In genomic region chr19:36837525-36837901, GRCh38 we compare ENCODE assay signal across 8 cellular contexts. TPM values are rescaled to one million over a fixed set of nuclear protein-coding genes. Genes with fewer than 3 reads are reported as not detected.
DNase-seq lines count a peak whose midpoint lies in the region; ATAC-seq and TF ChIP-seq lines count a peak whose summit lies in the region.

No MANE protein-coding gene starts in this region.

- H3K36me3 Mint-ChIP-seq in GM23338 (ENCODE audit: low read depth), result peaks cover 43% of the 10 kb centered on the region

- peak overlapping the region; percentile 94 for H3K4me2 ChIP-seq in GM23338

- TF ChIP-seq CTCF in GM23338 (conservative IDR thresholded peaks at IDR 0.05; ENCODE audit: low read depth in 2 of 2), result no peak
- no peak for TF ChIP-seq CTCF in adrenal gland (IDR thresholded peaks at IDR 0.05)
- TF ChIP-seq CTCF in stomach (IDR thresholded peaks at IDR 0.05), result no peak

- peak overlapping the region; percentile 54 for H2AFZ ChIP-seq in GM23338

- peak; percentile 3; the same call in 2 of the 3 replicates for ATAC-seq in GM23338

- no peak for TF ChIP-seq POLR2A in adrenal gland (IDR thresholded peaks at IDR 0.05)
- TF ChIP-seq POLR2A in stomach (IDR thresholded peaks at IDR 0.05), result no peak

- TF ChIP-seq EP300 in stomach (IDR thresholded peaks at IDR 0.05), result no peak

- H3K4me3 ChIP-seq in GM23338 (peak overlapping the region; percentile 78), adrenal gland (peak overlapping the region in 3 of 4 donors; percentile 66 to 78 (median 73)), stomach (peak overlapping the region; percentile 74 to 80 (median 76))

- no peaks in the 10 kb centered on the region for H3K4me1 ChIP-seq in GM23338 (ENCODE audit: insufficient read depth)
- H3K4me1 ChIP-seq in adrenal gland (replicated peaks in 1 of 2), result peaks cover 0 to 15% of the 10 kb centered on the region in 2 donors
- H3K4me1 ChIP-seq in stomach, result peaks cover 9 to 29% (median 23%) of the 10 kb centered on the region in 4 donors

- H3K27me3 ChIP-seq in GM23338 (ENCODE audit: insufficient read depth), result no peaks in the 10 kb centered on the region
- no peaks in the 10 kb centered on the region for H3K27me3 ChIP-seq in adrenal gland
- no peaks in the 10 kb centered on the region for H3K27me3 ChIP-seq in stomach

- peaks cover 22% of the 10 kb centered on the region for H3K9me3 Mint-ChIP-seq in GM23338

- no peak overlapping the region for H3K27ac Mint-ChIP-seq in GM23338

- DNase-seq in GM23338 (ENCODE audit: low spot score) (peak; percentile 5), adrenal gland (peak in 3 of 7 donors; percentile 19 to 33 (median 23)), iris pigment epithelial cell (ENCODE audit: low read depth) (peak; percentile 70), stomach (no peak), NAMALWA (ENCODE audit: low spot score) (no peak), NCI-H2107 (lab: John Stamatoyannopoulos, UW) (no peak), NCI-H748 (lab: John Stamatoyannopoulos, UW; ENCODE audit: unreplicated experiment) (no peak), NCI-H524 treated with DMSO at 0.1 percent for 48 hours (lab: John Stamatoyannopoulos, UW) (no peak)

- H3F3A ChIP-seq in GM23338 (replicated peaks; ENCODE audit: low read depth), result no peaks in the 10 kb centered on the region

- H3K36me3 ChIP-seq in GM23338 (ENCODE audit: insufficient read depth) (peaks cover 12% of the 10 kb centered on the region; the same call in 1 of the 2 replicates), adrenal gland (replicated peaks in 1 of 2) (peaks cover 0 to under 1% of the 10 kb centered on the region in 2 donors), stomach (peaks cover 8 to 34% (median 20%) of the 10 kb centered on the region in 4 donors)

- H3K27me3 Mint-ChIP-seq in GM23338 (ENCODE audit: insufficient read depth, low read depth, poor library complexity), result peaks cover 1% of the 10 kb centered on the region

- peaks cover 48% of the 10 kb centered on the region for H3K79me2 ChIP-seq in GM23338 (replicated peaks; ENCODE audit: insufficient read depth)

- no peaks in the 10 kb centered on the region for H4K20me1 ChIP-seq in GM23338 (replicated peaks; ENCODE audit: insufficient read depth)

- intact Hi-C loops in adrenal gland (cut with DNase I) (no loop called here), stomach (cut with DNase I; ENCODE audit: low total_unique reads) (loop anchor here (10.0 kb wide), 1 partner anchor 63 kb away; the partner anchor contains the start of gene ZNF850)

- H3K9me3 ChIP-seq in adrenal gland (replicated peaks in 1 of 3), result peaks cover 3 to 23% (median 4%) of the 10 kb centered on the region in 3 donors
- H3K9me3 ChIP-seq in stomach, result peaks cover 18 to 56% (median 42%) of the 10 kb centered on the region in 4 donors

- 0 out of 2 replicates have a peak, but pooled peaks cover 3% of the 10 kb centered on the region for H3K9me2 ChIP-seq in GM23338 (ENCODE audit: insufficient read depth)

- no peak overlapping the region; the same call in 1 of the 2 replicates for H3K27ac ChIP-seq in GM23338 (ENCODE audit: low read depth)
- H3K27ac ChIP-seq in adrenal gland, result peak overlapping the region in 4 of 5 donors; percentile 78 to 96 (median 86)
- peak overlapping the region; percentile 84 to 95 (median 92) for H3K27ac ChIP-seq in stomach

- WGBS in adrenal gland, 4 donors, result 12 to 19% (median 15%) methylated on average over 6 of the region's 6 CpGs
- WGBS in stomach, 5 donors, result 4 to 12% (median 8%) methylated on average over 6 of the region's 6 CpGs

- H3K4me1 Mint-ChIP-seq in GM23338, result peaks cover 3% of the 10 kb centered on the region; the same call in 1 of the 3 replicates

- H3K4me3 Mint-ChIP-seq in GM23338, result no peak overlapping the region

TF ChIP-seq in GM23338, 12 proteins besides CTCF, POLR2A, EP300 and RAD21:
- TF ChIP-seq JUNB (IDR thresholded peaks at IDR 0.05; ENCODE audit: unreplicated experiment), result no peak
- no peak for TF ChIP-seq POLR2AphosphoS5 (IDR thresholded peaks at IDR 0.05; ENCODE audit: low read depth)

RNA-seq across cellular contexts. Expression of gene ZNF790, which starts 0.7 kb away (rescaled TPM):
- total RNA-seq in GM23338 (2014; rRNA removed; shearing (Covaris generic)), result 5.2 and 5.4 TPM in 2 replicates
- polyA plus RNA-seq in GM23338 (2016; fragmentation: Nextera tagmentation; extraction: Ambion mirVana) (5.9 and 8.4 TPM in 2 replicates), adrenal gland (10 to 100 TPM in 1 of 3 donors, 1 to 10 TPM in 2; 2.7 to 10.3 (median 3.5) TPM), stomach (1 to 10 TPM; 2.3 to 2.7 (median 2.6) TPM)
- total RNA-seq in adrenal gland (10 to 100 TPM in 3 of 8 donors, 1 to 10 TPM in 5; 4.1 to 21.9 (median 8.7) TPM), stomach (10 to 100 TPM in 1 of 5 donors, 1 to 10 TPM in 3, not detected in 1; 1.2 to 13.6 (median 8.2) TPM)

RNA-seq across cellular contexts. Expression of gene ZNF345, which starts 13.2 kb away (rescaled TPM):
- 5.5 and 17.7 TPM in 2 replicates for total RNA-seq in GM23338 (2014; rRNA removed; shearing (Covaris generic))
- polyA plus RNA-seq in GM23338 (2016; fragmentation: Nextera tagmentation; extraction: Ambion mirVana) (5.2 and 5.7 TPM in 2 replicates), adrenal gland (1 to 10 TPM; 3.2 to 5.4 (median 3.5) TPM), stomach (1 to 10 TPM; 1.6 to 3.7 (median 3.4) TPM)
- total RNA-seq in adrenal gland (1 to 10 TPM; 1.1 to 7.4 (median 3.9) TPM), stomach (10 to 100 TPM in 2 of 5 donors, 1 to 10 TPM in 3; 4.9 to 24.1 (median 9.9) TPM)

Comparison
In these comparisons a context has a peak if more than half of its experiments do, and no peak if none do; other contexts are left out.
1. DNase-seq: peak in GM23338 (single experiment) and iris pigment epithelial cell (single experiment); none in stomach (single experiment), NAMALWA (single experiment), NCI-H2107 (single experiment), NCI-H748 (single experiment) and NCI-H524 treated with DMSO at 0.1 percent for 48 hours (single experiment).
2. Peak in every context shown above with its lines, with median percentiles within 50 percentile points of each other: H3K4me3 ChIP-seq.